ENCODE assay signal across 8 cellular contexts in the genomic region with DNA sequence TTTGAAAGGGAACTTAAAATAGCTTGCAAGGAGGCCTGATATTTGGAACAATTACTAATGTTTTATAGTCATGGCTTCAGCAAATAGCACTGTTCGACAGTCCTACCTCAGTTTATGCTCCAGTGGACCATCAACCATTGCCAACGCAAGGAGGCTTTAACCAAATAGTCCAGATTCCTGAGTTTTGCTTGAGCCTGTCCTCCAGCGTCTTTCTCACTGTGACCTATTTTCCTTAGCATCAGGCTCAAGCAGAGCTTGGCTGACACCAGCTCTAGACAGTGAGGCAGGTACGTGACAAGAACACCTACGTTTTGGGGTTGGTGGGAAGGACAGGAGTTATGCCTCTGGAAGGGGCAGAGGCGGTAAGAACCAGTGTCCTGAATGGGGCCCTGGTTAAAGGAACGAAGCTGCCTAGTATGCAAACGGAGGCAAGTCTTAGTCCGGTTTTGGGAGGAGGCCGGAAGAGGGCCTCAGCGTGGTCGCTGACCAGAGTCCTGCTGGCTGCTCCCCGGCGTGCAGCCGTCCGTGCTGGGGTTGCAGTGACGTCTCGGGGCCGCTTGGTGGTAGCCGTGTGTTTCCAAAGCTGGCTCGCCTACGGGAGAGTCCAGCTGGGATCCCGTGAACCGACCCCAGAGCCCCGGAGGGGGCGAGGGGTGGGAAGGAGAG. TPM values are rescaled to one million over a fixed set of nuclear protein-coding genes. Genes with fewer than 3 reads are reported as not detected.
A peak's percentile ranks its signal among the peaks of the same experiment; 100 is the strongest.
DNase-seq lines count a peak whose midpoint lies in the region; ATAC-seq and TF ChIP-seq lines count a peak whose summit lies in the region.

No MANE protein-coding gene starts in this region.

- TF ChIP-seq EP300 in ovary (IDR thresholded peaks at IDR 0.05) = no peak

- H3K4me3 ChIP-seq in HUES64 (ENCODE audit: low read length) = peak overlapping the region; percentile 65
- peak overlapping the region; percentile 69 for H3K4me3 ChIP-seq in adipocyte (ENCODE audit: low read length)
- peak overlapping the region; percentile 44 to 77 (median 59) for H3K4me3 ChIP-seq in heart left ventricle
- H3K4me3 ChIP-seq in ovary = peak overlapping the region; percentile 25

- H3K27me3 ChIP-seq in HUES64 (ENCODE audit: insufficient read depth, low read length) (peaks cover 45% of the 10 kb centered on the region), adipocyte (replicated peaks; ENCODE audit: control insufficient read depth, insufficient read depth, low read length) (no peaks in the 10 kb centered on the region), heart left ventricle (peaks cover 0 to 29% (median 0%) of the 10 kb centered on the region in 9 donors), ovary (peaks cover 2% of the 10 kb centered on the region)

- TF ChIP-seq POLR2A in heart left ventricle (IDR thresholded peaks at IDR 0.05) (no peak), ovary (IDR thresholded peaks at IDR 0.05) (no peak)

- H3K36me3 ChIP-seq in HUES64 (ENCODE audit: insufficient read depth, low read length) (peaks cover 4% of the 10 kb centered on the region), adipocyte (ENCODE audit: control insufficient read depth, insufficient read depth, low read length, severe bottlenecking) (peaks cover 18% of the 10 kb centered on the region), heart left ventricle (peaks cover 0 to 11% (median 3%) of the 10 kb centered on the region in 9 donors), ovary (no peaks in the 10 kb centered on the region)

- peak; percentile 90 for DNase-seq in DMS53 (lab: John Stamatoyannopoulos, UW)
- DNase-seq in SK-MEL-5 (ENCODE audit: low read depth, low spot score) = peak; percentile 69
- DNase-seq in adipocyte (ENCODE audit: low read depth) = peak; percentile 94
- peak; percentile 83 to 91 (median 85) for DNase-seq in heart left ventricle
- peak; percentile 72 to 88 (median 76) for DNase-seq in ovary
- DNase-seq in cortex of kidney (lab: John Stamatoyannopoulos, UW) = no peak

- peak; percentile 77 to 99 (median 94) for TF ChIP-seq CTCF in heart left ventricle (IDR thresholded peaks at IDR 0.05)
- peak; percentile 68 to 95 (median 91) for TF ChIP-seq CTCF in ovary (IDR thresholded peaks at IDR 0.05)

- H3K27ac ChIP-seq in HUES64 (ENCODE audit: low read depth, low read length) = peak overlapping the region; percentile 17; the same call in 1 of the 2 replicates
- peak overlapping the region in 8 of 12 donors; percentile 73 to 93 (median 84) for H3K27ac ChIP-seq in heart left ventricle
- no peak overlapping the region for H3K27ac ChIP-seq in ovary

- H3K9ac ChIP-seq in HUES64 (ENCODE audit: low read depth, low read length) (no peak overlapping the region; the same call in 1 of the 2 replicates), adipocyte (ENCODE audit: low read length) (no peak overlapping the region)

- intact Hi-C loops in heart left ventricle (cut with DNase I) (loop anchor here (1.0 to 10.0 kb wide), 15 partner anchors 64 to 636 kb away; no protein-coding TSS in a partner anchor), ovary (cut with DNase I) (loop anchor here in 2 of 4 donors (10.0 kb wide), 2 partner anchors 196 to 766 kb away; partner anchors contain the start of gene STK10 (in 1 of the 2))

- H3K4me1 ChIP-seq in HUES64 (ENCODE audit: insufficient read depth, low read length) (peaks cover 28% of the 10 kb centered on the region), adipocyte (ENCODE audit: control insufficient read depth, insufficient read depth, low read length) (peaks cover 25% of the 10 kb centered on the region), heart left ventricle (peaks cover 4 to 54% (median 26%) of the 10 kb centered on the region in 12 donors), ovary (ENCODE audit: insufficient read depth) (peaks cover 6% of the 10 kb centered on the region)

- 7% methylated on average over 26 of the region's 26 CpGs for WGBS in HUES64
- 12 to 22% (median 17%) methylated on average over 15 to 26 of the region's 26 CpGs for WGBS in heart left ventricle, 4 donors
- WGBS in ovary, 3 donors = 9 to 14% (median 10%) methylated on average over 18 to 26 of the region's 26 CpGs

- H3K9me3 ChIP-seq in HUES64 (ENCODE audit: insufficient read depth, low read depth, low read length) (no peaks in the 10 kb centered on the region), adipocyte (ENCODE audit: control insufficient read depth, low read length) (no peaks in the 10 kb centered on the region), heart left ventricle (no peaks in the 10 kb centered on the region), ovary (no peaks in the 10 kb centered on the region)

- in situ Hi-C loops in SK-MEL-5 (cut with HindIII; ENCODE audit: low pct_unique_long_range_greater_than_20kb, low sequenced_read_pairs) = no loop called here

- ATAC-seq in GM21447 (IDR thresholded peaks at IDR 0.05; ENCODE audit: unreplicated experiment) = peak; percentile 60
- ATAC-seq in heart left ventricle = peak; percentile 79 to 86 (median 80)

RNA-seq across cellular contexts. Expression of gene FGF18, which starts 1.0 kb away (rescaled TPM):
- polyA plus RNA-seq in HUES64 (2013, experiment 1 of 2) = 1.5 TPM
- polyA plus RNA-seq in HUES64 (2013, experiment 2 of 2) = 2.9 TPM
- total RNA-seq in SK-MEL-5 (2014; rRNA removed; shearing (Covaris generic)) = not detected in 2 replicates
- 0.04 TPM in 1 of 2 replicates, not detected in the other for polyA plus RNA-seq in SK-MEL-5 (2015; cell fraction: cytosol; rRNA removed)
- polyA plus RNA-seq in SK-MEL-5 (2015; cell fraction: nucleus; rRNA removed) = 0.73 TPM in 1 of 2 replicates, not detected in the other
- total RNA-seq in heart left ventricle = 10 to 100 TPM in 7 of 9 donors, 1 to 10 TPM in 2; 6.8 to 63.0 (median 23.1) TPM
- polyA plus RNA-seq in heart left ventricle = 1 to 10 TPM; 3.4 to 5.5 TPM
- total RNA-seq in ovary = 1 to 10 TPM in 2 of 7 donors, under 1 TPM in 4, not detected in 1; 0.32 to 7.9 (median 0.74) TPM
- polyA plus RNA-seq in ovary = under 1 TPM; 0.27 to 0.33 TPM

RNA-seq across cellular contexts. Expression of gene NPM1, which starts 30.8 kb away (rescaled TPM):
- polyA plus RNA-seq in HUES64 (2013, experiment 1 of 2) = 3,673 TPM
- 3,820 TPM for polyA plus RNA-seq in HUES64 (2013, experiment 2 of 2)
- 3,487 and 3,786 TPM in 2 replicates for total RNA-seq in SK-MEL-5 (2014; rRNA removed; shearing (Covaris generic))
- 3,077 and 3,459 TPM in 2 replicates for polyA plus RNA-seq in SK-MEL-5 (2015; cell fraction: cytosol; rRNA removed)
- 1,553 and 1,691 TPM in 2 replicates for polyA plus RNA-seq in SK-MEL-5 (2015; cell fraction: nucleus; rRNA removed)
- 100 to 1,000 TPM; 240 to 569 (median 442) TPM for total RNA-seq in heart left ventricle
- polyA plus RNA-seq in heart left ventricle = 1,000 to 10,000 TPM in 1 of 2 donors, 100 to 1,000 TPM in 1; 417 to 1,458 TPM
- total RNA-seq in ovary = 1,000 to 10,000 TPM; 1,123 to 2,623 (median 1,600) TPM
- polyA plus RNA-seq in ovary = 1,000 to 10,000 TPM; 2,200 to 3,932 TPM

Comparison
In these comparisons a context has a peak if more than half of its experiments do, and no peak if none do; other contexts are left out.
1. H3K27ac ChIP-seq: peak in HUES64 (single experiment) and heart left ventricle (8 of 12); none in ovary (0 of 2).
2. Peak in every context shown above with its lines, with median percentiles within 50 percentile points of each other: H3K4me3 ChIP-seq.